Comparison of ENCODE assay signal across 2 cellular contexts in the genomic region with DNA sequence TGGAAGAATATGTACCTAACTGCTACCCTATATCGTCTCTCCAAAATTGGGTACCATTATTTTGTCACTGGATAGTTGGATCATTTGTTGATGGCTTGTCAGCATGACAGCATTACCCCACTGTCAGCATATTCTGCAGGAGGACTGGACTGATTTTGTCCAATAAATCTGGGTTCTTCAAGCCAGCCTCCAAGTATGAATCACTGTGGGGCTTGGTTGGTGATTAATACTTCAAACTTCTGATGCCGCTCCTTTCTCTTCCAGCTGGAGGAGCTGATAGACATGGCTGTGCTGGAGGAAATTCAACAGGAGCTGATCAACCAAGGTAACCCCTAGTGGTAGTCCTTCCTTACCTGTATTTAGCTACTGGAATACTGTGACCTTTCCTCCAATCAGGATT.
TF ChIP-seq lines count a peak whose summit lies in the region.

No MANE protein-coding gene starts in this region.

TF ChIP-seq in SK-N-SH, 30 proteins besides CTCF, POLR2A, EP300 and RAD21:
- TF ChIP-seq, protein P1, sequence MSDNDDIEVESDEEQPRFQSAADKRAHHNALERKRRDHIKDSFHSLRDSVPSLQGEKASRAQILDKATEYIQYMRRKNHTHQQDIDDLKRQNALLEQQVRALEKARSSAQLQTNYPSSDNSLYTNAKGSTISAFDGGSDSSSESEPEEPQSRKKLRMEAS (IDR thresholded peaks at IDR 0.05; ENCODE audit: low read depth), result no peak
- TF ChIP-seq FOSL2 (IDR thresholded peaks at IDR 0.05; ENCODE audit: borderline replicate concordance, low read depth), result peak; percentile 87
- TF ChIP-seq, protein P2, sequence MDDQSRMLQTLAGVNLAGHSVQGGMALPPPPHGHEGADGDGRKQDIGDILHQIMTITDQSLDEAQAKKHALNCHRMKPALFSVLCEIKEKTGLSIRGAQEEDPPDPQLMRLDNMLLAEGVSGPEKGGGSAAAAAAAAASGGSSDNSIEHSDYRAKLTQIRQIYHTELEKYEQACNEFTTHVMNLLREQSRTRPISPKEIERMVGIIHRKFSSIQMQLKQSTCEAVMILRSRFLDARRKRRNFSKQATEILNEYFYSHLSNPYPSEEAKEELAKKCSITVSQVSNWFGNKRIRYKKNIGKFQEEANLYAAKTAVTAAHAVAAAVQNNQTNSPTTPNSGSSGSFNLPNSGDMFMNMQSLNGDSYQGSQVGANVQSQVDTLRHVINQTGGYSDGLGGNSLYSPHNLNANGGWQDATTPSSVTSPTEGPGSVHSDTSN (IDR thresholded peaks at IDR 0.05), result peak; percentile 53
- TF ChIP-seq TEAD4 (IDR thresholded peaks at IDR 0.05; ENCODE audit: borderline replicate concordance, insufficient read depth), result no peak
- TF ChIP-seq RCOR1 (IDR thresholded peaks at IDR 0.05; ENCODE audit: low read length), result no peak
- no peak for TF ChIP-seq POLR2AphosphoS5 (IDR thresholded peaks at IDR 0.05; ENCODE audit: low read depth, low read length)
- TF ChIP-seq JUND (IDR thresholded peaks at IDR 0.05), result peak; percentile 58

TF ChIP-seq in SK-N-SH treated with all-trans-retinoic acid at 6 μM for 48 hours, 23 proteins besides CTCF, POLR2A, EP300 and RAD21:
- no peak for TF ChIP-seq ZFP30 (CRISPR knock-in tag; IDR thresholded peaks at IDR 0.05)
- TF ChIP-seq TOX (CRISPR knock-in tag; IDR thresholded peaks at IDR 0.05; ENCODE audit: borderline replicate concordance), result no peak
- TF ChIP-seq ZNF8 (CRISPR knock-in tag; IDR thresholded peaks at IDR 0.05), result no peak
- TF ChIP-seq OSR1 (CRISPR knock-in tag; IDR thresholded peaks at IDR 0.05), result no peak
TF ChIP-seq in SK-N-SH treated with all-trans-retinoic acid at 6 μM for 48 hours: peak in this region for 0.
